ENCODE assay signal across 1 cellular context in genomic region chr18:12000072-12000659, GRCh38.
TF ChIP-seq lines count a peak whose summit lies in the region.

No MANE protein-coding gene starts in this region.

TF ChIP-seq in HepG2, 621 proteins besides CTCF, POLR2A, EP300 and RAD21 (continued from another document):
- TF ChIP-seq, protein P1, sequence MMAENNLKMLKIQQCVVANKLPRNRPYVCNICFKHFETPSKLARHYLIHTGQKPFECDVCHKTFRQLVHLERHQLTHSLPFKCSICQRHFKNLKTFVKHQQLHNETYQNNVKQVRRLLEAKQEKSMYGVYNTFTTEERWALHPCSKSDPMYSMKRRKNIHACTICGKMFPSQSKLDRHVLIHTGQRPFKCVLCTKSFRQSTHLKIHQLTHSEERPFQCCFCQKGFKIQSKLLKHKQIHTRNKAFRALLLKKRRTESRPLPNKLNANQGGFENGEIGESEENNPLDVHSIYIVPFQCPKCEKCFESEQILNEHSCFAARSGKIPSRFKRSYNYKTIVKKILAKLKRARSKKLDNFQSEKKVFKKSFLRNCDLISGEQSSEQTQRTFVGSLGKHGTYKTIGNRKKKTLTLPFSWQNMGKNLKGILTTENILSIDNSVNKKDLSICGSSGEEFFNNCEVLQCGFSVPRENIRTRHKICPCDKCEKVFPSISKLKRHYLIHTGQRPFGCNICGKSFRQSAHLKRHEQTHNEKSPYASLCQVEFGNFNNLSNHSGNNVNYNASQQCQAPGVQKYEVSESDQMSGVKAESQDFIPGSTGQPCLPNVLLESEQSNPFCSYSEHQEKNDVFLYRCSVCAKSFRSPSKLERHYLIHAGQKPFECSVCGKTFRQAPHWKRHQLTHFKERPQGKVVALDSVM (CRISPR knock-in tag; IDR thresholded peaks at IDR 0.05), result peak; percentile 71
